ENCODE assay signal across 8 cellular contexts in genomic region chr1:7783826-7784491, GRCh38. TPM values are rescaled to one million over a fixed set of nuclear protein-coding genes. Genes with fewer than 3 reads are reported as not detected.
DNase-seq lines count a peak whose midpoint lies in the region; ATAC-seq and TF ChIP-seq lines count a peak whose summit lies in the region.

TSS of gene PER3 (plus strand) at chr1:7784291. CDS start at chr1:7784878, 587 bp downstream.

- TF ChIP-seq POLR2A in sigmoid colon (IDR thresholded peaks at IDR 0.05) = peak in 1 of 2 donors; percentile 18

- H3K36me3 Mint-ChIP-seq in brain = peaks cover 46% of the 10 kb centered on the region

- ATAC-seq in HG02981 (IDR thresholded peaks at IDR 0.05; ENCODE audit: unreplicated experiment) = peak; percentile 89

- H3K9me3 Mint-ChIP-seq in brain = peaks cover 0 to 9% (median 5%) of the 10 kb centered on the region in 5 experiments

- intact Hi-C loops in sigmoid colon (cut with DNase I) = loop anchor here (1.0 kb wide), 1 partner anchor 13 kb away; the partner anchor contains the start of gene VAMP3

- DNase-seq in NCI-H2107 (lab: John Stamatoyannopoulos, UW) = peak; percentile 34
- DNase-seq in NCI-H2107 treated with DMSO at 0.1 percent for 48 hours (lab: John Stamatoyannopoulos, UW; ENCODE audit: unreplicated experiment) = no peak
- peak; percentile 65 for DNase-seq in NCI-H2029 treated with DMSO at 0.1 percent for 48 hours (lab: John Stamatoyannopoulos, UW)
- peak; percentile 94 for DNase-seq in UCSD-AML1 (lab: John Stamatoyannopoulos, UW; ENCODE audit: unreplicated experiment)
- peak; percentile 82 for DNase-seq in iPS DF 6.9 (ENCODE audit: low read depth, low spot score)
- DNase-seq in sigmoid colon = peak; percentile 99

- H3K36me3 ChIP-seq in iPS DF 6.9 (ENCODE audit: control insufficient read depth, insufficient read depth, low read length) (no peaks in the 10 kb centered on the region; the same call in 1 of the 2 replicates), sigmoid colon (peaks cover 0 to 59% (median 7%) of the 10 kb centered on the region in 4 donors)

- no peak within 1 kb of the TSS for H3K27ac ChIP-seq in iPS DF 6.9 (ENCODE audit: low read length)
- H3K27ac ChIP-seq in sigmoid colon = peak within 1 kb of the TSS; percentile 94 to 99 (median 96)

- H3K9me3 ChIP-seq in iPS DF 6.9 (ENCODE audit: control insufficient read depth, insufficient read depth, low read length) (no peaks in the 10 kb centered on the region), sigmoid colon (no peaks in the 10 kb centered on the region)

- no CpG with 5 or more reads among the region's 90 CpGs for WGBS in iPS DF 6.9 (ENCODE audit: insufficient coverage, insufficient read length)
- 2 to 3% methylated on average over 90 of the region's 90 CpGs for WGBS in sigmoid colon, 2 donors

- no peaks in the 10 kb centered on the region for H3K27me3 ChIP-seq in iPS DF 6.9 (ENCODE audit: control insufficient read depth, insufficient read depth, low read length)
- no peaks in the 10 kb centered on the region for H3K27me3 ChIP-seq in sigmoid colon

- H3K4me3 Mint-ChIP-seq in brain = peak within 1 kb of the TSS; percentile 84 to 88 (median 85)

- H3K4me1 ChIP-seq in iPS DF 6.9 (ENCODE audit: control insufficient read depth, insufficient read depth, low read length) (no peaks in the 10 kb centered on the region), sigmoid colon (peaks cover 0 to 55% (median 49%) of the 10 kb centered on the region in 4 donors)

- H3K27me3 Mint-ChIP-seq in brain = no peaks in the 10 kb centered on the region

- TF ChIP-seq CTCF in brain (conservative IDR thresholded peaks at IDR 0.05) (no peak), sigmoid colon (IDR thresholded peaks at IDR 0.05) (no peak)

- peaks cover 19% of the 10 kb centered on the region for H3K4me1 Mint-ChIP-seq in brain

- H3K4me3 ChIP-seq in iPS DF 6.9 (ENCODE audit: low read length) (peak within 1 kb of the TSS; percentile 47; the same call in 1 of the 2 replicates), sigmoid colon (peak within 1 kb of the TSS; percentile 57 to 91 (median 70))

- peak within 1 kb of the TSS in 3 of 5 experiments; percentile 54 to 85 (median 67) for H3K27ac Mint-ChIP-seq in brain

- TF ChIP-seq EP300 in sigmoid colon (IDR thresholded peaks at IDR 0.05) = peak in 1 of 4 donors; percentile 53

RNA-seq across cellular contexts. Expression of gene PER3, which starts in this region (rescaled TPM):
- polyA plus RNA-seq in brain (ENCODE audit: insufficient read depth, low read depth, low replicate concordance) = 38.0 TPM
- total RNA-seq in sigmoid colon = 10 to 100 TPM; 36.1 to 57.1 (median 44.9) TPM
- polyA plus RNA-seq in sigmoid colon = 1 to 10 TPM; 2.1 to 5.4 (median 5.3) TPM
